10 cellular contexts compared by ENCODE assay signal in the genomic region with DNA sequence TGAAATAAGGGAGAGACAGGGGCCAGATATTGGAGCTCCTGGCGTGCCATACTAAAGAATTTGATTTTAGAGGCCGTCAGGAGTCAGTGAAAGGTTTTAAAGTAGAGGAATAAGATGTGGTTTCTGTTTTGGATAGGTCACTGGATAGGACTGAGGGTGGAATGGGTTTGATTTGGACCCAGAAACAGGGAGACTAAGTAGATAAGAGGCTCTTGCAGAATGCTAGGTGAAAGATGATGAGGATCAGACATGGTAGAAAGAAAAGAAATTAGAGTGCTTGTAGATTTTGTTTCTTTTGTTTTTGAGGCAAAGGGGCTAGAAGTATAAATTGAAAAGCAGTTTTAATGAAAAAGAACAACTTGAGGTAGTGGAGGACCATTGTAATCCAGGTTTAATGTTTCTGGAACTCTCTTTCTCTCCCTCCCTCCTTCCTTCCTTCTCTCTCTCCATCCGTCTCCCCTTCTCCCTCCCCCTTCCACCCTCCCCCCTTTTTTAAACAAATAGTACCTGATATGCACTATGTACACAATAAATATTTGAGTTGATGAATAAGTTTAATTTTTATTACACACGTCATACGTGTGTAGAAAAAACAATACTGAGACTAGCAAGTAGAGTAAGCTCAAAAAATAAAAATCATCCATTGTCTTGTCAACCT. TPM values are rescaled to one million over a fixed set of nuclear protein-coding genes. Genes with fewer than 3 reads are reported as not detected.
A peak's percentile ranks its signal among the peaks of the same experiment; 100 is the strongest.
DNase-seq lines count a peak whose midpoint lies in the region; ATAC-seq, FAIRE-seq and TF ChIP-seq lines count a peak whose summit lies in the region.
"Had no signal": no experiment of that assay in that cellular context is flagged by ENCODE, and none has a peak within 500 bp of the region (broad histone marks: within the 10 kb centered on the region; RNA-seq: fewer than 3 reads in every experiment).

No MANE protein-coding gene starts in this region.

- H3K79me2 ChIP-seq in GM12878 (ENCODE audit: control insufficient read depth, insufficient read depth, low read length), result peaks cover 78% of the 10 kb centered on the region

- H3K4me2 ChIP-seq in GM12878 (ENCODE audit: control insufficient read depth, insufficient read depth), result peak overlapping the region; percentile 95

- RAD21 ChIA-PET in GM12878 (lab: Charles Lee; ENCODE audit: unreplicated experiment), result interaction anchor here (0.8 to 6.5 kb wide), 10 partner anchors 9 to 53 kb away, joined by 3 to 73 read pairs (median 7); partner anchors contain the start of gene ANKRD12

- CTCF ChIA-PET in GM12878 (lab: Yijun Ruan, JAX), result interaction anchor here (0.7 to 6.2 kb wide), 14 partner anchors 10 to 49 kb away, joined by 3 to 95 read pairs (median 7); partner anchors contain the start of gene ANKRD12

- POLR2A ChIA-PET in GM12878 (lab: Charles Lee), result interaction anchor here (0.6 to 6.1 kb wide), 9 partner anchors 10 to 43 kb away, joined by 3 to 85 read pairs (median 5); partner anchors contain the start of gene ANKRD12

- SMC1A ChIA-PET in GM12878 (lab: Charles Lee; ENCODE audit: uncharacterized antibody, unreplicated experiment), result interaction anchor here (0.8 to 8.8 kb wide), 23 partner anchors 8 to 52 kb away, joined by 3 to 112 read pairs (median 5); no protein-coding TSS in a partner anchor

- intact Hi-C loops in heart left ventricle (cut with DNase I) (loop anchor here in 2 of 10 donors (5.0 kb wide), 1 partner anchor 33 kb away; the partner anchor contains the start of gene ANKRD12 (in 2 of the 2)), left ventricle myocardium superior (cut with micrococcal nuclease) (loop anchor here (5.0 kb wide), 1 partner anchor 33 kb away; the partner anchor contains the start of gene ANKRD12), GM12878 (cut with micrococcal nuclease; ENCODE audit: unreplicated experiment) (no loop called here)

- TF ChIP-seq POLR2A in heart left ventricle (IDR thresholded peaks at IDR 0.05) (no peak), GM12878 (IDR thresholded peaks at IDR 0.05; ENCODE audit: low read depth, low read length) (no peak)

- ATAC-seq in heart left ventricle (no peak), left ventricle myocardium superior (no peak), GM12878 (no peak), memory B cell (ENCODE audit: low read depth) (no peak), HG02973 (IDR thresholded peaks at IDR 0.05; ENCODE audit: unreplicated experiment) (no peak)
- ATAC-seq: esophagus mucosa had no signal

- H3K4me3 ChIP-seq in heart left ventricle, result peak overlapping the region; percentile 27 to 89 (median 78)
- H3K4me3 ChIP-seq in GM12878, result peak overlapping the region; percentile 87
- H3K4me3 ChIP-seq in urinary bladder (ENCODE audit: low read depth, low read length), result peak overlapping the region; percentile 68

- peak overlapping the region; percentile 97 for H3K4me3 Mint-ChIP-seq in memory B cell

- H3K27me3 Mint-ChIP-seq in memory B cell, result no peaks in the 10 kb centered on the region

- H3K36me3 ChIP-seq in heart left ventricle, result no peaks in the 10 kb centered on the region
- H3K36me3 ChIP-seq in GM12878 (ENCODE audit: control insufficient read depth in 2 of 2, insufficient read depth in 2 of 2, low read length in 1 of 2), result 0 out of 4 replicates have a peak, but pooled peaks cover 0 to 5% of the 10 kb centered on the region in 2 experiments
- H3K36me3 ChIP-seq in urinary bladder (ENCODE audit: insufficient read depth), result no peaks in the 10 kb centered on the region

- no peaks in the 10 kb centered on the region for H3K27me3 ChIP-seq in heart left ventricle
- no peaks in the 10 kb centered on the region for H3K27me3 ChIP-seq in GM12878 (replicated peaks in 1 of 2; ENCODE audit: control insufficient read depth in 2 of 2, insufficient read depth in 2 of 2, low read length in 1 of 2)

- H3K9me3 ChIP-seq in heart left ventricle (no peaks in the 10 kb centered on the region), GM12878 (replicated peaks; ENCODE audit: control insufficient read depth, insufficient read depth, low read length) (no peaks in the 10 kb centered on the region)

- H3K4me1 Mint-ChIP-seq in memory B cell, result peaks cover 39% of the 10 kb centered on the region

- BruUV-seq in GM12878 (replicated peaks; lab: Mats Ljungman, UMichigan), result no TSS peak

- no peak overlapping the region for H2AFZ ChIP-seq in GM12878 (ENCODE audit: control insufficient read depth, low read depth, low read length)

- WGBS in heart left ventricle, 4 donors, result 11 to 19% (median 17%) methylated on average over 5 of the region's 5 CpGs
- WGBS in GM12878 (ENCODE audit: insufficient coverage, insufficient replicate concordance, low lambda C conversion rate, missing lambda C conversion rate), result 1% methylated on average over 5 of the region's 5 CpGs
- WGBS in urinary bladder, result 17% methylated on average over 5 of the region's 5 CpGs

- H3K9ac ChIP-seq in GM12878 (ENCODE audit: control insufficient read depth, insufficient read depth, low read length), result peak overlapping the region; percentile 93

- DNase-seq in heart left ventricle, result no peak
- no peak for DNase-seq in left ventricle myocardium superior
- DNase-seq in GM12878 (ENCODE audit: low read depth, low spot score), result no peak
- no peak for DNase-seq in memory B cell (ENCODE audit: low spot score in 2 of 2)
- no peak for DNase-seq in NCI-H2227 treated with DMSO at 0.1 percent for 48 hours (lab: John Stamatoyannopoulos, UW)
- DNase-seq in COLO668 (lab: John Stamatoyannopoulos, UW; ENCODE audit: unreplicated experiment), result no peak
- DNase-seq: NCI-H1417 treated with DMSO at 0.1 percent for 48 hours had no signal

- H3K9me3 Mint-ChIP-seq in memory B cell, result no peaks in the 10 kb centered on the region

- in situ Hi-C loops in GM12878 (cut with MboI), result no loop called here

- no peak for FAIRE-seq in GM12878 (lab: Jason Lieb, UNC)

- peaks cover 8% of the 10 kb centered on the region for H3K36me3 Mint-ChIP-seq in memory B cell

- TF ChIP-seq RAD21 in GM12878 (IDR thresholded peaks at IDR 0.05; ENCODE audit: insufficient read depth, low read depth, low read length), result no peak

- TF ChIP-seq CTCF in heart left ventricle (IDR thresholded peaks at IDR 0.05), result no peak
- no peak for TF ChIP-seq CTCF in GM12878 (IDR thresholded peaks at IDR 0.05 in 2 of 3, conservative IDR thresholded peaks at IDR 0.05 in 1 of 3; ENCODE audit: control insufficient read depth in 2 of 3, extremely low read depth in 1 of 3, insufficient read depth in 1 of 3, low read depth in 3 of 3, low read length in 3 of 3)

- H3K27ac ChIP-seq in heart left ventricle (peak overlapping the region in 10 of 12 donors; percentile 89 to 99 (median 95)), GM12878 (ENCODE audit: control insufficient read depth, insufficient read depth) (peak overlapping the region; percentile 85), urinary bladder (ENCODE audit: low read depth) (peak overlapping the region; percentile 10)

- H3K4me1 ChIP-seq in heart left ventricle (peaks cover 13 to 67% (median 64%) of the 10 kb centered on the region in 12 donors), GM12878 (ENCODE audit: control insufficient read depth, insufficient read depth, low read length) (peaks cover 5% of the 10 kb centered on the region), urinary bladder (ENCODE audit: insufficient read depth) (peaks cover 3% of the 10 kb centered on the region)

- H3K27ac Mint-ChIP-seq in memory B cell, result peak overlapping the region; percentile 93

- TF ChIP-seq EP300 in GM12878 (IDR thresholded peaks at IDR 0.05; ENCODE audit: borderline replicate concordance in 1 of 2, control insufficient read depth in 1 of 2, low read depth in 2 of 2, low read length in 2 of 2), result no peak

- H4K20me1 ChIP-seq in GM12878 (ENCODE audit: control insufficient read depth, insufficient read depth), result no peaks in the 10 kb centered on the region; the same call in 1 of the 2 replicates

RNA-seq across cellular contexts. Expression of gene NDUFV2, which starts 1.9 kb away (rescaled TPM):
- total RNA-seq in heart left ventricle (100 to 1,000 TPM; 236 to 469 (median 407) TPM), left ventricle myocardium superior (496 TPM), GM12878 (2014; rRNA removed) (321 and 329 TPM in 2 replicates), GM12878 (2014; rRNA removed; fragmentation: Illumina TruSeq; extraction: Trizol) (278 and 282 TPM in 2 replicates), GM12878 (2021) (254 and 267 TPM in 2 replicates), urinary bladder (116 TPM)
- polyA plus RNA-seq in heart left ventricle (1,000 to 10,000 TPM in 1 of 2 donors, 100 to 1,000 TPM in 1; 478 to 1,311 TPM), GM12878 (2011; rRNA removed) (236 and 300 TPM in 2 replicates), GM12878 (2014; fragmentation: Illumina TruSeq; extraction: Trizol) (290 and 321 TPM in 2 replicates), GM12878 (2014; fragmentation: Nextera tagmentation; extraction: Ambion mirVana) (100 to 1,000 TPM; 409 to 471 TPM), GM12878 (2014; rRNA removed) (281 and 302 TPM in 2 replicates), GM12878 (2016; fragmentation: Nextera tagmentation; extraction: Ambion mirVana) (100 to 1,000 TPM; 584 to 590 TPM), urinary bladder (143 TPM)
- total RNA-seq in GM12878 (2013; cell fraction: nucleolus; rRNA removed), result 299 and 306 TPM in 2 replicates
- 211 TPM for polyA plus RNA-seq in GM12878 (2011; ENCODE audit: low read depth)
- 110 and 117 TPM in 2 replicates for polyA plus RNA-seq in GM12878 (2011; cell fraction: cytosol; rRNA removed)
- 87.7 and 96.6 TPM in 2 replicates for polyA plus RNA-seq in GM12878 (2011; cell fraction: nucleus; rRNA removed)
- 189 and 202 TPM in 2 replicates for polyA plus RNA-seq in GM12878 (2012)
- 68.0 and 81.6 TPM in 2 replicates for polyA minus RNA-seq in GM12878 (2011; rRNA and poly(A)+ RNA removed)
- polyA minus RNA-seq in GM12878 (2011; cell fraction: cytosol; rRNA and poly(A)+ RNA removed), result 19.5 and 28.3 TPM in 2 replicates
- 85.4 and 121 TPM in 2 replicates for polyA minus RNA-seq in GM12878 (2011; cell fraction: nucleus; rRNA and poly(A)+ RNA removed)

RNA-seq across cellular contexts. Expression of gene ANKRD12, which starts 32.2 kb away (rescaled TPM):
- total RNA-seq in heart left ventricle (10 to 100 TPM; 18.6 to 70.9 (median 53.8) TPM), left ventricle myocardium superior (46.1 TPM), GM12878 (2014; rRNA removed) (18.6 and 22.1 TPM in 2 replicates), GM12878 (2014; rRNA removed; fragmentation: Illumina TruSeq; extraction: Trizol) (30.4 and 33.2 TPM in 2 replicates), GM12878 (2021) (30.6 and 34.4 TPM in 2 replicates), urinary bladder (65.9 TPM)
- polyA plus RNA-seq in heart left ventricle (10 to 100 TPM in 1 of 2 donors, 1 to 10 TPM in 1; 7.7 to 20.9 TPM), GM12878 (2011; rRNA removed) (11.5 and 18.3 TPM in 2 replicates), GM12878 (2014; fragmentation: Illumina TruSeq; extraction: Trizol) (20.2 and 23.9 TPM in 2 replicates), GM12878 (2014; fragmentation: Nextera tagmentation; extraction: Ambion mirVana) (10 to 100 TPM; 20.0 to 20.3 TPM), GM12878 (2014; rRNA removed) (5.9 and 7.3 TPM in 2 replicates), GM12878 (2016; fragmentation: Nextera tagmentation; extraction: Ambion mirVana) (10 to 100 TPM; 40.9 to 45.7 TPM), urinary bladder (12.5 TPM)
- 66.1 and 85.1 TPM in 2 replicates for total RNA-seq in GM12878 (2013; cell fraction: nucleolus; rRNA removed)
- polyA plus RNA-seq in GM12878 (2011; ENCODE audit: low read depth), result 9.0 TPM
- 2.4 and 3.1 TPM in 2 replicates for polyA plus RNA-seq in GM12878 (2011; cell fraction: cytosol; rRNA removed)
- 16.5 and 21.3 TPM in 2 replicates for polyA plus RNA-seq in GM12878 (2011; cell fraction: nucleus; rRNA removed)
- polyA plus RNA-seq in GM12878 (2012), result 20.4 and 26.0 TPM in 2 replicates
- 36.3 and 78.0 TPM in 2 replicates for polyA minus RNA-seq in GM12878 (2011; rRNA and poly(A)+ RNA removed)
- polyA minus RNA-seq in GM12878 (2011; cell fraction: cytosol; rRNA and poly(A)+ RNA removed), result 27.7 and 29.5 TPM in 2 replicates
- 27.1 and 40.9 TPM in 2 replicates for polyA minus RNA-seq in GM12878 (2011; cell fraction: nucleus; rRNA and poly(A)+ RNA removed)

Comparison
In these comparisons a context has a peak if more than half of its experiments do, and no peak if none do; other contexts are left out.
1. H3K27ac ChIP-seq: peak in every context shown above with its lines; median percentile 95 in heart left ventricle; 85 in GM12878; 10 in urinary bladder.